In genomic region chr3:31455524-31455923, GRCh38 we compare ENCODE assay signal across 38 cellular contexts.
"Had no signal": no experiment of that assay in that cellular context is flagged by ENCODE, and none has a peak within 500 bp of the region (broad histone marks: within the 10 kb centered on the region; RNA-seq: fewer than 3 reads in every experiment).

No MANE protein-coding gene starts in this region.

- H3K9me3 Mint-ChIP-seq: activated B cell treated with CpG ODN at 0.5 μM for 24 hours; activated T-helper 17 cell treated with anti-CD3 and anti-CD28 coated beads, Interleukin-2, amount 50 U/mL, for 72 hours; central memory CD8-positive, alpha-beta T cell had no signal

- H3K4me1 Mint-ChIP-seq: activated CD4-positive, alpha-beta T cell treated with anti-CD3 and anti-CD28 coated beads, Interleukin-2, amount 10 ng/mL, durations not matched to agents 24 days and 14 days; activated T-helper 17 cell treated with anti-CD3 and anti-CD28 coated beads, Interleukin-2, amount 50 U/mL, for 72 hours; brain; central memory CD8-positive, alpha-beta T cell had no signal

- H3K4me1 ChIP-seq: adrenal gland, ascending aorta had no signal

- H3K36me3 Mint-ChIP-seq: brain had no signal

- H3K4me3 Mint-ChIP-seq: activated B cell treated with CpG ODN at 0.5 μM for 24 hours; activated CD4-positive, alpha-beta memory T cell treated with anti-CD3 and anti-CD28 coated beads for 36 hours; activated CD4-positive, alpha-beta T cell treated with anti-CD3 and anti-CD28 coated beads, Interleukin-2, amount 10 ng/mL, durations not matched to agents 24 days and 14 days; activated CD8-positive, alpha-beta T cell treated with anti-CD3 and anti-CD28 coated beads for 36 hours; activated naive CD4-positive, alpha-beta T cell treated with anti-CD3 and anti-CD28 coated beads for 36 hours; activated naive CD8-positive, alpha-beta T cell treated with anti-CD3 and anti-CD28 coated beads for 36 hours; activated T-cell treated with anti-CD3 and anti-CD28 coated beads, Interleukin-2, amount 50 U/mL, for 4 hours; activated T-cell treated with anti-CD3 and anti-CD28 coated beads, Interleukin-2, amount 50 U/mL, for 72 hours; activated T-helper 1 cell treated with anti-CD3 and anti-CD28 coated beads, Interleukin-12 subunit alpha, Interleukin-12 subunit beta, Interleukin-2, Interleukin-4 antibody, amounts not matched to agents 30 ng/mL and 10 ng/mL and 1 ng/mL, durations not matched to agents 14 hours and 24 hours and 36 hours; activated T-helper 17 cell treated with anti-CD3 and anti-CD28 coated beads, Interleukin-2, amount 50 U/mL, for 72 hours; brain; central memory CD8-positive, alpha-beta T cell; T-helper 1 cell treated with Interleukin-12 subunit alpha and Interleukin-12 subunit beta and Interleukin-4 antibody, amounts not matched to agents 30 μg/mL and 1 μg/mL, for 36 hours; T-helper 2 cell treated with Interferon-gamma antibody and Interleukin-4, amounts not matched to agents 5 μg/mL and 100 μg/mL, for 36 hours had no signal

- H3K9me3 ChIP-seq: adrenal gland, ascending aorta had no signal

- H3K27me3 ChIP-seq: adrenal gland, ascending aorta, cardiac muscle cell had no signal

- DNase-seq: activated B cell treated with CpG ODN at 0.5 μM for 24 hours; activated CD4-positive, alpha-beta memory T cell treated with anti-CD3 and anti-CD28 coated beads for 36 hours; activated CD4-positive, alpha-beta T cell treated with anti-CD3 and anti-CD28 coated beads for 4 hours; activated CD4-positive, alpha-beta T cell treated with anti-CD3 and anti-CD28 coated beads, Interleukin-2, amount 10 ng/mL, durations not matched to agents 24 days and 14 days; activated CD4-positive, alpha-beta T cell treated with anti-CD3 and anti-CD28 coated beads, Interleukin-2, amount 50 U/mL, for 1 hour; activated CD4-positive, alpha-beta T cell treated with anti-CD3 and anti-CD28 coated beads, Interleukin-2, amount 50 U/mL, for 4 hours; activated CD4-positive, CD25-positive, alpha-beta regulatory T cell treated with anti-CD3 and anti-CD28 coated beads, Interleukin-2, amount 50 U/mL, for 72 hours; activated CD8-positive, alpha-beta memory T cell treated with anti-CD3 and anti-CD28 coated beads, Interleukin-2, amount 50 U/mL, for 4 hours; activated CD8-positive, alpha-beta T cell treated with anti-CD3 and anti-CD28 coated beads for 36 hours; activated effector memory CD4-positive, alpha-beta T cell treated with anti-CD3 and anti-CD28 coated beads, Interleukin-2, amount 50 U/mL, for 16 hours; activated gamma-delta T cell treated with Interleukin-2 at 50 U/mL for 16 hours; activated naive CD4-positive, alpha-beta T cell; activated naive CD4-positive, alpha-beta T cell treated with anti-CD3 and anti-CD28 coated beads for 36 hours; activated naive CD4-positive, alpha-beta T cell treated with anti-CD3 and anti-CD28 coated beads, Interleukin-2, amount 50 U/mL, for 16 hours; activated naive CD8-positive, alpha-beta T cell treated with anti-CD3 and anti-CD28 coated beads for 36 hours; activated T-cell treated with anti-CD3 and anti-CD28 coated beads for 4 hours; activated T-cell treated with anti-CD3 and anti-CD28 coated beads, Interleukin-2, amount 50 U/mL, for 1 hour; activated T-cell treated with anti-CD3 and anti-CD28 coated beads, Interleukin-2, amount 50 U/mL, for 4 hours; activated T-cell treated with anti-CD3 and anti-CD28 coated beads, Interleukin-2, amount 50 U/mL, for 72 hours; adrenal gland; amniotic stem cell; caudate nucleus; cerebellar nuclear complex; T-helper 1 cell; T-helper 2 cell; T-helper 9 cell had no signal

- H3K27ac Mint-ChIP-seq: activated B cell treated with CpG ODN at 0.5 μM for 24 hours; activated CD4-positive, alpha-beta memory T cell treated with anti-CD3 and anti-CD28 coated beads for 36 hours; activated CD4-positive, alpha-beta T cell treated with anti-CD3 and anti-CD28 coated beads, Interleukin-2, amount 10 ng/mL, durations not matched to agents 24 days and 14 days; activated CD8-positive, alpha-beta T cell treated with anti-CD3 and anti-CD28 coated beads for 36 hours; activated naive CD4-positive, alpha-beta T cell treated with anti-CD3 and anti-CD28 coated beads for 36 hours; activated naive CD4-positive, alpha-beta T cell treated with anti-CD3 and anti-CD28 coated beads, Interleukin-2, amount 50 U/mL, for 72 hours; activated naive CD8-positive, alpha-beta T cell treated with anti-CD3 and anti-CD28 coated beads for 36 hours; activated T-cell treated with anti-CD3 and anti-CD28 coated beads, Interleukin-2, amount 50 U/mL, for 72 hours; activated T-helper 1 cell treated with anti-CD3 and anti-CD28 coated beads, Interleukin-12 subunit alpha, Interleukin-12 subunit beta, Interleukin-2, Interleukin-4 antibody, amounts not matched to agents 30 ng/mL and 10 ng/mL and 1 ng/mL, durations not matched to agents 14 hours and 24 hours and 36 hours; activated T-helper 17 cell treated with anti-CD3 and anti-CD28 coated beads, Interleukin-2, amount 50 U/mL, for 72 hours; brain; T-helper 1 cell treated with Interleukin-12 subunit alpha and Interleukin-12 subunit beta and Interleukin-4 antibody, amounts not matched to agents 30 μg/mL and 1 μg/mL, for 36 hours; T-helper 2 cell treated with Interferon-gamma antibody and Interleukin-4, amounts not matched to agents 5 μg/mL and 100 μg/mL, for 36 hours had no signal

- H3K36me3 ChIP-seq: adrenal gland, ascending aorta, cardiac muscle cell had no signal

- H3K4me3 ChIP-seq: adrenal gland, ascending aorta, cardiac muscle cell had no signal

- FAIRE-seq: bronchial epithelial cell, TTC549 had no signal

- H3K27me3 Mint-ChIP-seq: activated CD4-positive, alpha-beta memory T cell treated with anti-CD3 and anti-CD28 coated beads for 36 hours; activated CD8-positive, alpha-beta T cell treated with anti-CD3 and anti-CD28 coated beads for 36 hours; activated naive CD8-positive, alpha-beta T cell treated with anti-CD3 and anti-CD28 coated beads for 36 hours; activated T-helper 17 cell treated with anti-CD3 and anti-CD28 coated beads, Interleukin-2, amount 50 U/mL, for 72 hours; brain; central memory CD8-positive, alpha-beta T cell had no signal

- ATAC-seq: activated CD8-positive, alpha-beta T cell treated with anti-CD3 and anti-CD28 coated beads for 36 hours; activated naive CD4-positive, alpha-beta T cell treated with anti-CD3 and anti-CD28 coated beads, Interleukin-2, amount 50 U/mL, for 72 hours; activated T-cell treated with anti-CD3 and anti-CD28 coated beads, Interleukin-2, amount 50 U/mL, for 4 hours; activated T-cell treated with anti-CD3 and anti-CD28 coated beads, Interleukin-2, amount 50 U/mL, for 72 hours; activated T-helper 17 cell treated with anti-CD3 and anti-CD28 coated beads, Interleukin-2, amount 50 U/mL, for 72 hours had no signal

- H3K27ac ChIP-seq: adrenal gland, ascending aorta, cardiac muscle cell, VCaP had no signal
